ENCODE assay signal across 18 cellular contexts in the genomic region with DNA sequence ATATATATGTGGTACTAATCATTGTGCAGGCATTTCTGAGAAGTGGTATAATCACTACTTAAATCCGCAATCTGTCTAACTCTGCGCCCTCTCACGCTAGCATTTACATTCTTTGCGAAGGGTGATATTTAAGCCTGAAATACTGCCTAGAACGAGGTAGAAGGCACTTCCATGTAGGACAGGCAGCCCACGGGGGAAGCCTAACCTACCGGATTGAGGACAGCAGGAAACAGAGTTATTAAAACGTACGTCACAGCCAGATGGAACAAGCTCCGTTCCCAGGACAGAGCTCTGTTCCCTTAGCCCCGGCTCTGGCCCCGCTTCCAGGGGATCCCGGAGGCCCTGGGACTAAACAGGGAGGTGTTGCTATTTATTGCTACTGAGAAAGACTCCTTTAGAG. TPM values are rescaled to one million over a fixed set of nuclear protein-coding genes. Genes with fewer than 3 reads are reported as not detected.
DNase-seq lines count a peak whose midpoint lies in the region; ATAC-seq and TF ChIP-seq lines count a peak whose summit lies in the region.
"Had no signal": no experiment of that assay in that cellular context is flagged by ENCODE, and none has a peak within 500 bp of the region (broad histone marks: within the 10 kb centered on the region; RNA-seq: fewer than 3 reads in every experiment).

No MANE protein-coding gene starts in this region.

- H3K27ac ChIP-seq in DOHH2 (ENCODE audit: low read depth, low read length) (peak overlapping the region; percentile 99), OCI-LY3 (ENCODE audit: low read length) (no peak overlapping the region), trophoblast cell (ENCODE audit: low read depth, low read length) (peak overlapping the region; percentile 63)
- H3K27ac ChIP-seq: upper lobe of right lung had no signal

- H2BK5ac ChIP-seq in trophoblast cell (ENCODE audit: low read depth, low read length, poor library complexity): no peak overlapping the region

- H3K4me1 ChIP-seq in DOHH2 (ENCODE audit: control insufficient read depth, low read length) (peaks cover 98% of the 10 kb centered on the region), OCI-LY3 (ENCODE audit: low read length) (peaks cover 50% of the 10 kb centered on the region), trophoblast cell (ENCODE audit: control insufficient read depth in 1 of 2, insufficient read depth in 2 of 2, low read length in 2 of 2) (peaks cover 26 to 33% of the 10 kb centered on the region in 2 experiments)

- no peaks in the 10 kb centered on the region for H3K9me3 ChIP-seq in DOHH2 (ENCODE audit: control insufficient read depth, insufficient read depth, low read length)
- no peaks in the 10 kb centered on the region for H3K9me3 ChIP-seq in OCI-LY3 (ENCODE audit: insufficient read depth, low read length)
- no peaks in the 10 kb centered on the region for H3K9me3 ChIP-seq in trophoblast cell (ENCODE audit: insufficient read depth, low read depth, low read length)
- H3K9me3 ChIP-seq: mucosa of descending colon, Peyer's patch, upper lobe of right lung had no signal

- H4K20me1 ChIP-seq in DOHH2 (ENCODE audit: control insufficient read depth, insufficient read depth, low read depth, low read length) (no peaks in the 10 kb centered on the region), OCI-LY3 (ENCODE audit: insufficient read depth, low read length) (no peaks in the 10 kb centered on the region)

- no peak overlapping the region for H2BK12ac ChIP-seq in trophoblast cell (ENCODE audit: low read length)

- DNase-seq in fibroblast of villous mesenchyme (ENCODE audit: low read depth): peak; percentile 16
- no peak for DNase-seq in trophoblast cell
- no peak for DNase-seq in nucleus accumbens (lab: John Stamatoyannopoulos, UW)
- no peak for DNase-seq in activated effector memory CD4-positive, alpha-beta T cell treated with Interleukin-2 at 50 U/mL for 16 hours
- DNase-seq: activated CD4-positive, alpha-beta T cell treated with anti-CD3 and anti-CD28 coated beads for 36 hours; activated CD8-positive, alpha-beta memory T cell treated with anti-CD3 and anti-CD28 coated beads, Interleukin-2, amount 10 ng/mL, durations not matched to agents 7 days and 5 days; NCI-H1436; NCI-H82; stimulated activated CD4-positive, alpha-beta T cell treated with anti-CD3 and anti-CD28 coated beads, Interleukin-2, amount 100 ng/mL, for 24 hours; upper lobe of right lung had no signal

- peaks cover 70% of the 10 kb centered on the region for H3F3A ChIP-seq in DOHH2 (ENCODE audit: control insufficient read depth, insufficient read depth)

- no peak overlapping the region for H3K23ac ChIP-seq in trophoblast cell (ENCODE audit: low read length)

- H3K18ac ChIP-seq in trophoblast cell (ENCODE audit: low read length): no peak overlapping the region

- no peak overlapping the region for H3K4ac ChIP-seq in trophoblast cell (ENCODE audit: low read depth, low read length)

- no peak overlapping the region for H2AK5ac ChIP-seq in trophoblast cell (ENCODE audit: low read length)

- no peak overlapping the region for H2BK120ac ChIP-seq in trophoblast cell (ENCODE audit: insufficient read depth, low read length, poor library complexity)

- ATAC-seq in GM19328 (IDR thresholded peaks at IDR 0.05; ENCODE audit: unreplicated experiment) (no peak), HG03520 (IDR thresholded peaks at IDR 0.05; ENCODE audit: unreplicated experiment) (no peak)
- ATAC-seq: activated CD4-positive, alpha-beta T cell treated with anti-CD3 and anti-CD28 coated beads for 36 hours; activated CD8-positive, alpha-beta memory T cell treated with anti-CD3 and anti-CD28 coated beads, Interleukin-2, amount 10 ng/mL, durations not matched to agents 7 days and 5 days; HCT116; left lobe of liver; upper lobe of right lung had no signal

- H4K8ac ChIP-seq in trophoblast cell (ENCODE audit: low read depth, low read length): no peak overlapping the region

- TF ChIP-seq CTCF in DOHH2 (IDR thresholded peaks at IDR 0.05; ENCODE audit: low read depth, low read length, poor library complexity, severe bottlenecking): no peak
- TF ChIP-seq CTCF in OCI-LY3 (IDR thresholded peaks at IDR 0.05; ENCODE audit: low read depth, low read length): no peak
- no peak for TF ChIP-seq CTCF in fibroblast of villous mesenchyme (IDR thresholded peaks at IDR 0.05; ENCODE audit: insufficient read depth, low read depth, low read length)

- peaks cover 39% of the 10 kb centered on the region for H3K36me3 ChIP-seq in DOHH2 (ENCODE audit: control insufficient read depth, low read length)
- no peaks in the 10 kb centered on the region for H3K36me3 ChIP-seq in OCI-LY3 (replicated peaks; ENCODE audit: low read depth, low read length)
- no peaks in the 10 kb centered on the region for H3K36me3 ChIP-seq in trophoblast cell (ENCODE audit: control insufficient read depth in 1 of 2, insufficient read depth in 2 of 2, low read length in 2 of 2)
- H3K36me3 ChIP-seq: Peyer's patch, upper lobe of right lung had no signal

- H3K4me2 ChIP-seq in DOHH2 (ENCODE audit: low read length) (peak overlapping the region; percentile 99), OCI-LY3 (ENCODE audit: low read length) (peak overlapping the region; percentile 93), trophoblast cell (ENCODE audit: low read length) (no peak overlapping the region)

- no peaks in the 10 kb centered on the region for H3K9me2 ChIP-seq in DOHH2 (replicated peaks; ENCODE audit: control insufficient read depth, low read length)

- H3K9ac ChIP-seq in OCI-LY3 (ENCODE audit: low read length): no peak overlapping the region
- H3K9ac ChIP-seq in trophoblast cell (ENCODE audit: low read length): no peak overlapping the region

- H3K79me2 ChIP-seq in DOHH2 (ENCODE audit: control insufficient read depth, low read length) (peaks cover 13% of the 10 kb centered on the region), OCI-LY3 (ENCODE audit: low read length) (no peaks in the 10 kb centered on the region), trophoblast cell (ENCODE audit: control insufficient read depth, insufficient read depth, low read length, poor library complexity) (no peaks in the 10 kb centered on the region)

- H2AFZ ChIP-seq in OCI-LY3 (ENCODE audit: low read depth, low read length) (no peak overlapping the region), trophoblast cell (ENCODE audit: insufficient read depth, low read length, poor library complexity) (no peak overlapping the region)

- H3K79me1 ChIP-seq in trophoblast cell (ENCODE audit: low read length): peaks cover 22% of the 10 kb centered on the region

- no peak overlapping the region for H4K12ac ChIP-seq in trophoblast cell (ENCODE audit: low read depth, low read length)

- H3K27me3 ChIP-seq in DOHH2 (ENCODE audit: control insufficient read depth, low read length) (no peaks in the 10 kb centered on the region), OCI-LY3 (ENCODE audit: low read depth, low read length) (peaks cover 48% of the 10 kb centered on the region), trophoblast cell (ENCODE audit: insufficient read depth, low read length) (no peaks in the 10 kb centered on the region)
- H3K27me3 ChIP-seq: Peyer's patch, upper lobe of right lung had no signal

- peak overlapping the region; percentile 3 for H3K14ac ChIP-seq in trophoblast cell (ENCODE audit: low read length)

- peak overlapping the region; percentile 76 for H3K4me3 ChIP-seq in DOHH2 (ENCODE audit: low read length)
- H3K4me3 ChIP-seq in OCI-LY3 (ENCODE audit: low read length): peak overlapping the region; percentile 68
- H3K4me3 ChIP-seq in fibroblast of villous mesenchyme (ENCODE audit: low read depth, low read length): no peak overlapping the region
- no peak overlapping the region for H3K4me3 ChIP-seq in trophoblast cell (ENCODE audit: low read depth, low read length)
- H3K4me3 ChIP-seq: mucosa of descending colon, Peyer's patch, upper lobe of right lung had no signal

- peak overlapping the region; percentile 72 for H4K91ac ChIP-seq in trophoblast cell (ENCODE audit: low read depth, low read length)

- WGBS in trophoblast cell (ENCODE audit: extremely low coverage, insufficient coverage, insufficient read length): no CpG with 5 or more reads among the region's 13 CpGs

RNA-seq across cellular contexts. Expression of gene ECHDC3, which starts 59.3 kb away (rescaled TPM):
- 1.3 and 12.6 TPM in 2 replicates for total RNA-seq in fibroblast of villous mesenchyme
- 2.5 and 2.8 TPM in 2 replicates for polyA plus RNA-seq in trophoblast cell (2013)

Comparison
In these comparisons a context has a peak if more than half of its experiments do, and no peak if none do; other contexts are left out.
1. H3K4me3 ChIP-seq: peak in DOHH2 (single experiment) and OCI-LY3 (single experiment); none in fibroblast of villous mesenchyme (single experiment) and trophoblast cell (single experiment).